ENCODE assay signal across 11 cellular contexts in genomic region chr1:226603030-226603960, GRCh38. TPM values are rescaled to one million over a fixed set of nuclear protein-coding genes. Genes with fewer than 3 reads are reported as not detected.
DNase-seq lines count a peak whose midpoint lies in the region; ATAC-seq, FAIRE-seq and TF ChIP-seq lines count a peak whose summit lies in the region.
"Had no signal": no experiment of that assay in that cellular context is flagged by ENCODE, and none has a peak within 500 bp of the region (broad histone marks: within the 10 kb centered on the region; RNA-seq: fewer than 3 reads in every experiment).

No MANE protein-coding gene starts in this region.

- peaks cover 4% of the 10 kb centered on the region; the same call in 1 of the 2 replicates for H3K4me1 ChIP-seq in MM.1S (ENCODE audit: low read length)
- H3K4me1 ChIP-seq in suprapubic skin = peaks cover 43% of the 10 kb centered on the region

- no peak overlapping the region; the same call in 1 of the 2 replicates for H3K9ac ChIP-seq in MM.1S (ENCODE audit: low read length)

- no peaks in the 10 kb centered on the region for H3K79me2 ChIP-seq in MM.1S (ENCODE audit: low read length)

- H3K27ac ChIP-seq in MM.1S (ENCODE audit: low read length) (no peak overlapping the region), suprapubic skin (peak overlapping the region; percentile 87)

- peak overlapping the region; percentile 68 for H2AFZ ChIP-seq in MM.1S (ENCODE audit: low read length)

- DNase-seq in MM.1S = peak; percentile 28
- DNase-seq in cerebellar cortex (ENCODE audit: low spot score) = peak; percentile 94
- DNase-seq in left lobe of liver (ENCODE audit: low spot score) = peak; percentile 65
- DNase-seq in suprapubic skin (ENCODE audit: low spot score in 2 of 2) = peak; percentile 88 to 89
- no peak for DNase-seq in RCC 7860 (ENCODE audit: low spot score)
- DNase-seq: T-helper 17 cell had no signal

- H3K36me3 ChIP-seq in MM.1S (replicated peaks; ENCODE audit: insufficient read depth, low read length) (no peaks in the 10 kb centered on the region), suprapubic skin (no peaks in the 10 kb centered on the region)

- H4K20me1 ChIP-seq in MM.1S (ENCODE audit: insufficient read depth, low read length) = no peaks in the 10 kb centered on the region

- no peak for FAIRE-seq in RCC 7860 (lab: Jason Lieb, UNC)
- FAIRE-seq: colon had no signal

- H3K4me2 ChIP-seq in MM.1S (ENCODE audit: low read depth, low read length) = peak overlapping the region; percentile 60

- ATAC-seq in left lobe of liver (peak; percentile 87), GM19452 (IDR thresholded peaks at IDR 0.05; ENCODE audit: unreplicated experiment) (no peak), HG03025 (IDR thresholded peaks at IDR 0.05; ENCODE audit: low FRiP score, unreplicated experiment) (no peak), HG02759 (IDR thresholded peaks at IDR 0.05; ENCODE audit: unreplicated experiment) (no peak)
- ATAC-seq: T-helper 17 cell had no signal

- TF ChIP-seq CTCF in MM.1S (IDR thresholded peaks at IDR 0.05; ENCODE audit: low read length) (no peak), suprapubic skin (IDR thresholded peaks at IDR 0.05) (no peak)

- no peaks in the 10 kb centered on the region for H3K9me2 ChIP-seq in MM.1S (replicated peaks; ENCODE audit: insufficient read depth, low read length)

- H3K9me3 ChIP-seq in MM.1S (replicated peaks; ENCODE audit: insufficient read depth, low read length) (no peaks in the 10 kb centered on the region), suprapubic skin (no peaks in the 10 kb centered on the region)

- H3K27me3 ChIP-seq in MM.1S (replicated peaks; ENCODE audit: insufficient read depth, low read length) (no peaks in the 10 kb centered on the region), suprapubic skin (no peaks in the 10 kb centered on the region)

- H3F3A ChIP-seq in MM.1S (ENCODE audit: insufficient read depth, low read length) = no peaks in the 10 kb centered on the region

- no peak for TF ChIP-seq EP300 in suprapubic skin (IDR thresholded peaks at IDR 0.05)

- H3K4me3 ChIP-seq in MM.1S (ENCODE audit: low read length) = peak overlapping the region; percentile 38
- peak overlapping the region; percentile 29 for H3K4me3 ChIP-seq in suprapubic skin

- TF ChIP-seq POLR2A in suprapubic skin (IDR thresholded peaks at IDR 0.05) = no peak

- WGBS in suprapubic skin = 31% methylated on average over 8 of the region's 8 CpGs

RNA-seq across cellular contexts. Expression of gene STUM, which starts 54.7 kb away (rescaled TPM):
- total RNA-seq in left lobe of liver (0.03 TPM), suprapubic skin (1 to 10 TPM; 1.6 to 5.9 (median 2.0) TPM)
- total RNA-seq: HT-29, T-helper 17 cell had no signal
